16 cellular contexts compared by ENCODE assay signal in genomic region chr4:173585876-173586572, GRCh38. TPM values are rescaled to one million over a fixed set of nuclear protein-coding genes. Genes with fewer than 3 reads are reported as not detected.
DNase-seq lines count a peak whose midpoint lies in the region; ATAC-seq and TF ChIP-seq lines count a peak whose summit lies in the region.
"Had no signal": no experiment of that assay in that cellular context is flagged by ENCODE, and none has a peak within 500 bp of the region (broad histone marks: within the 10 kb centered on the region; RNA-seq: fewer than 3 reads in every experiment).

No MANE protein-coding gene starts in this region.

- no peak overlapping the region for H3K4me3 ChIP-seq in ascending aorta
- no peak overlapping the region for H3K4me3 ChIP-seq in gastroesophageal sphincter
- H3K4me3 ChIP-seq in left ventricle myocardium inferior: no peak overlapping the region
- no peak overlapping the region for H3K4me3 ChIP-seq in mucosa of descending colon
- H3K4me3 ChIP-seq: HAP-1 had no signal

- ATAC-seq in gastroesophageal sphincter (no peak), mucosa of descending colon (peak; percentile 26), GM21360 (IDR thresholded peaks at IDR 0.05; ENCODE audit: unreplicated experiment) (no peak), GM21447 (IDR thresholded peaks at IDR 0.05; ENCODE audit: unreplicated experiment) (no peak)
- ATAC-seq: HepG2 had no signal

- H3K36me3 ChIP-seq in ascending aorta: no peaks in the 10 kb centered on the region
- no peaks in the 10 kb centered on the region for H3K36me3 ChIP-seq in gastroesophageal sphincter
- peaks cover 4% of the 10 kb centered on the region for H3K36me3 ChIP-seq in left ventricle myocardium inferior
- no peaks in the 10 kb centered on the region for H3K36me3 ChIP-seq in mucosa of descending colon (ENCODE audit: low read depth)
- H3K36me3 ChIP-seq: HAP-1 had no signal

- H3K27ac ChIP-seq in ascending aorta: peak overlapping the region; percentile 18 to 25
- H3K27ac ChIP-seq in gastroesophageal sphincter: peak overlapping the region; percentile 41 to 59 (median 50)
- H3K27ac ChIP-seq in left ventricle myocardium inferior (replicated peaks): peak overlapping the region; percentile 64

- DNase-seq in ascending aorta (ENCODE audit: low spot score in 2 of 2) (no peak), left ventricle myocardium inferior (no peak), mucosa of descending colon (no peak), NCI-H1930 (lab: John Stamatoyannopoulos, UW) (no peak)
- DNase-seq: C1 segment of cervical spinal cord; CD4-positive, alpha-beta memory T cell; DMS153; DMS79 treated with DMSO at 0.1 percent for 48 hours; EL had no signal

- no peak for TF ChIP-seq CTCF in ascending aorta (IDR thresholded peaks at IDR 0.05)
- no peak for TF ChIP-seq CTCF in gastroesophageal sphincter (IDR thresholded peaks at IDR 0.05)
- TF ChIP-seq CTCF in left ventricle myocardium inferior (IDR thresholded peaks at IDR 0.05; ENCODE audit: borderline replicate concordance): no peak
- TF ChIP-seq CTCF in mucosa of descending colon (IDR thresholded peaks at IDR 0.05): no peak

- intact Hi-C loops in ascending aorta (cut with DNase I): loop anchor here (2.0 kb wide), 1 partner anchor 53 kb away; no protein-coding TSS in a partner anchor
- intact Hi-C loops in left ventricle myocardium inferior (cut with micrococcal nuclease): no loop called here
- intact Hi-C loops in mucosa of descending colon (cut with DNase I, micrococcal nuclease): no loop called here

- no peak for TF ChIP-seq POLR2A in gastroesophageal sphincter (IDR thresholded peaks at IDR 0.05)

- H3K9me3 ChIP-seq in ascending aorta (no peaks in the 10 kb centered on the region), gastroesophageal sphincter (no peaks in the 10 kb centered on the region), left ventricle myocardium inferior (replicated peaks) (no peaks in the 10 kb centered on the region), mucosa of descending colon (no peaks in the 10 kb centered on the region)
- H3K9me3 ChIP-seq: HAP-1 had no signal

- H3K27me3 ChIP-seq in ascending aorta (no peaks in the 10 kb centered on the region), gastroesophageal sphincter (no peaks in the 10 kb centered on the region), left ventricle myocardium inferior (ENCODE audit: low read depth) (no peaks in the 10 kb centered on the region)

- 34 to 47% methylated on average over 9 of the region's 9 CpGs for WGBS in gastroesophageal sphincter (ENCODE audit: low coverage in 1 of 2), 2 donors

- H3K4me1 ChIP-seq in ascending aorta (peaks cover 0 to 2% of the 10 kb centered on the region in 2 donors), gastroesophageal sphincter (peaks cover 4 to 34% (median 5%) of the 10 kb centered on the region in 3 donors), left ventricle myocardium inferior (peaks cover 23% of the 10 kb centered on the region), mucosa of descending colon (ENCODE audit: low read depth) (no peaks in the 10 kb centered on the region)
- H3K4me1 ChIP-seq: HAP-1 had no signal

- TF ChIP-seq EP300 in gastroesophageal sphincter (IDR thresholded peaks at IDR 0.05): no peak

RNA-seq across cellular contexts. Expression of gene HAND2, which starts 56.0 kb away (rescaled TPM):
- total RNA-seq in ascending aorta: 6.0 TPM
- total RNA-seq in gastroesophageal sphincter: 100 to 1,000 TPM in 3 of 4 donors, 10 to 100 TPM in 1; 73.0 to 138 (median 128) TPM
- 117 TPM for total RNA-seq in left ventricle myocardium inferior
- 100 to 1,000 TPM in 1 of 3 donors, 10 to 100 TPM in 1, 1 to 10 TPM in 1; 3.3 to 175 (median 11.8) TPM for total RNA-seq in mucosa of descending colon
- total RNA-seq: B cell; CD4-positive, alpha-beta memory T cell; H1; HepG2 had no signal
